8 cellular contexts compared by ENCODE assay signal in the genomic region with DNA sequence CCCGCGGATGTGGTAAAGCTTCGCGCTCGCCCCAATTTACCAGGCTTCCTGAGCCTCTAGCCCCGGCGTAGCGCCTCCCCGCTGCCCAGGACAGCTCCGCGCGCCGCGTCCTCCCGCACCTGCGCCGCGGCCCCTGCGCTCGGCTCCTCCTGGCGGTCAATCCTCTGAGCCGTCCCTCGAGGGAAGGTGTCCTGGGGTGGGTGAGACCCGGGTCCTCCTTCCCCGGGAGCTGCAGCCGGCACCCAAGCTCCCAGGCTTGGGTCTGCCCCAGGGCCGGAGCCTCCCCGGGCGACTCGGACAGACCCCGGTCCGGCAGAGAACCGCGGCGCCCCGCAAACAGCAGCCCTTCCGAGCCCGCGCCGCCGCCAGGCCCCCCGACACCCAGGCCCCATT.
DNase-seq lines count a peak whose midpoint lies in the region; ATAC-seq lines count a peak whose summit lies in the region.

No MANE protein-coding gene starts in this region.

- DNase-seq in ELF-1 (ENCODE audit: low read depth, low spot score): peak; percentile 80
- peak; percentile 81 for DNase-seq in HuH-7 (ENCODE audit: low spot score)
- peak; percentile 36 for DNase-seq in T1000 (lab: John Stamatoyannopoulos, UW)
- DNase-seq in astrocyte of the hippocampus (ENCODE audit: low read depth, low spot score): peak; percentile 89
- DNase-seq in iPS-NIHi7 (ENCODE audit: extremely low spot score): peak; percentile 59
- peak; percentile 55 to 72 (median 70) for DNase-seq in stimulated activated CD4-positive, alpha-beta T cell treated with anti-CD3 and anti-CD28 coated beads, Interleukin-12 subunit alpha, Interleukin-12 subunit beta, amount 100 ng/mL, for 48 hours (ENCODE audit: low read depth in 2 of 3, low spot score in 1 of 3)
- no peak for DNase-seq in SHP77 treated with DMSO at 0.1 percent for 48 hours (lab: John Stamatoyannopoulos, UW)

- ATAC-seq in GM21447 (IDR thresholded peaks at IDR 0.05; ENCODE audit: unreplicated experiment): peak; percentile 46
